22 cellular contexts compared by ENCODE assay signal in genomic region chr10:95384011-95384704, GRCh38.
A peak's percentile ranks its signal among the peaks of the same experiment; 100 is the strongest.
DNase-seq lines count a peak whose midpoint lies in the region; ATAC-seq and FAIRE-seq lines count a peak whose summit lies in the region.
"Had no signal": no experiment of that assay in that cellular context is flagged by ENCODE, and none has a peak within 500 bp of the region (broad histone marks: within the 10 kb centered on the region; RNA-seq: fewer than 3 reads in every experiment).

No MANE protein-coding gene starts in this region.

- no peaks in the 10 kb centered on the region for H3K9me3 Mint-ChIP-seq in T-helper 2 cell treated with Interferon-gamma antibody and Interleukin-4, amounts not matched to agents 5 μg/mL and 100 μg/mL, for 36 hours
- H3K9me3 Mint-ChIP-seq: endodermal cell; stimulated activated naive CD8-positive, alpha-beta T cell treated with anti-CD3 and anti-CD28 coated beads, Interleukin-15, Interleukin-2, amounts not matched to agents 100 ng/mL and 50 ng/mL, for 24 hours had no signal

- H3K4me1 ChIP-seq in rectal smooth muscle tissue (ENCODE audit: control insufficient read depth, insufficient read depth, low read length) (peaks cover 8% of the 10 kb centered on the region), aorta (ENCODE audit: control insufficient read depth in 1 of 2, insufficient read depth in 2 of 2, low read length in 2 of 2) (peaks cover 0 to 9% of the 10 kb centered on the region in 2 donors)

- intact Hi-C loops in aorta (cut with DNase I) = no loop called here

- H3K27me3 ChIP-seq in rectal smooth muscle tissue (ENCODE audit: control insufficient read depth, insufficient read depth, low read length) (no peaks in the 10 kb centered on the region), aorta (ENCODE audit: control insufficient read depth in 1 of 2, insufficient read depth in 2 of 2, low read length in 1 of 2) (no peaks in the 10 kb centered on the region)
- H3K27me3 ChIP-seq: left lung had no signal

- FAIRE-seq in HTR-8/SVneo (lab: Jason Lieb, UNC) = no peak
- FAIRE-seq: GM18507, H1, urothelium cell line had no signal

- H3K27ac ChIP-seq in rectal smooth muscle tissue (ENCODE audit: low read depth, low read length) = peak overlapping the region; percentile 43
- peak overlapping the region; percentile 20 to 41 for H3K27ac ChIP-seq in aorta (ENCODE audit: low read depth in 1 of 2, low read length in 2 of 2)
- H3K27ac ChIP-seq: 22Rv1, left lung, prostate gland had no signal

- H3K36me3 ChIP-seq in rectal smooth muscle tissue (ENCODE audit: control insufficient read depth, insufficient read depth, low read length) = peaks cover 14% of the 10 kb centered on the region
- H3K36me3 ChIP-seq in aorta (ENCODE audit: control insufficient read depth in 1 of 2, insufficient read depth in 2 of 2, low read length in 1 of 2) = peaks cover 2 to 7% of the 10 kb centered on the region in 2 donors
- H3K36me3 ChIP-seq: prostate gland had no signal

- peaks cover 5% of the 10 kb centered on the region for H3K4me1 Mint-ChIP-seq in T-helper 2 cell treated with Interferon-gamma antibody and Interleukin-4, amounts not matched to agents 5 μg/mL and 100 μg/mL, for 36 hours (ENCODE audit: low read depth)

- no peak overlapping the region for H3K4me3 ChIP-seq in rectal smooth muscle tissue (ENCODE audit: low read length)
- H3K4me3 ChIP-seq in aorta (ENCODE audit: low read length in 2 of 2) = no peak overlapping the region
- H3K4me3 ChIP-seq: left lung, prostate gland, smooth muscle cell had no signal

- H3K27ac Mint-ChIP-seq in T-helper 2 cell treated with Interferon-gamma antibody and Interleukin-4, amounts not matched to agents 5 μg/mL and 100 μg/mL, for 36 hours = no peak overlapping the region
- H3K27ac Mint-ChIP-seq: B cell; endodermal cell; stimulated activated naive CD8-positive, alpha-beta T cell treated with anti-CD3 and anti-CD28 coated beads, Interleukin-15, Interleukin-2, amounts not matched to agents 100 ng/mL and 50 ng/mL, for 24 hours had no signal

- no peaks in the 10 kb centered on the region for H3K9me3 ChIP-seq in aorta (ENCODE audit: control insufficient read depth, low read length)
- H3K9me3 ChIP-seq: left lung, prostate gland had no signal

- no peak for ATAC-seq in aorta (ENCODE audit: low FRiP score)
- ATAC-seq in GM21528 (IDR thresholded peaks at IDR 0.05; ENCODE audit: low FRiP score, unreplicated experiment) = no peak
- ATAC-seq: left lung had no signal

- no peak overlapping the region for H3K4me3 Mint-ChIP-seq in T-helper 2 cell treated with Interferon-gamma antibody and Interleukin-4, amounts not matched to agents 5 μg/mL and 100 μg/mL, for 36 hours
- H3K4me3 Mint-ChIP-seq: B cell; endodermal cell; stimulated activated naive CD8-positive, alpha-beta T cell treated with anti-CD3 and anti-CD28 coated beads, Interleukin-15, Interleukin-2, amounts not matched to agents 100 ng/mL and 50 ng/mL, for 24 hours had no signal

- no peaks in the 10 kb centered on the region for H3K36me3 Mint-ChIP-seq in T-helper 2 cell treated with Interferon-gamma antibody and Interleukin-4, amounts not matched to agents 5 μg/mL and 100 μg/mL, for 36 hours (ENCODE audit: low read depth)

- WGBS in aorta, 2 donors = 85 to 86% methylated on average over 12 of the region's 12 CpGs

- H3K27me3 Mint-ChIP-seq in T-helper 2 cell treated with Interferon-gamma antibody and Interleukin-4, amounts not matched to agents 5 μg/mL and 100 μg/mL, for 36 hours (ENCODE audit: low read depth) = peaks cover 23% of the 10 kb centered on the region
- H3K27me3 Mint-ChIP-seq: stimulated activated naive CD8-positive, alpha-beta T cell treated with anti-CD3 and anti-CD28 coated beads, Interleukin-15, Interleukin-2, amounts not matched to agents 100 ng/mL and 50 ng/mL, for 24 hours had no signal

- DNase-seq in T-helper 2 cell treated with Interferon-gamma antibody and Interleukin-4, amounts not matched to agents 5 μg/mL and 100 μg/mL, for 36 hours (ENCODE audit: low spot score) = peak; percentile 64
- DNase-seq in T-helper 2 cell = no peak
- DNase-seq in stimulated activated CD4-positive, alpha-beta T cell treated with anti-CD3 and anti-CD28 coated beads, Interleukin-1b, Interleukin-23, amount 100 ng/mL, for 48 hours = peak; percentile 40
- DNase-seq in stimulated activated CD4-positive, alpha-beta T cell treated with anti-CD3 and anti-CD28 coated beads, Interleukin-4, amount 100 ng/mL, for 4 hours = no peak
- DNase-seq in aorta = no peak
- no peak for DNase-seq in HTR-8/SVneo (ENCODE audit: insufficient read length, low spot score)
- DNase-seq: activated CD8-positive, alpha-beta memory T cell treated with anti-CD3 and anti-CD28 coated beads for 24 hours; activated effector memory CD4-positive, alpha-beta T cell treated with anti-CD3 and anti-CD28 coated beads, Interleukin-2, amount 50 U/mL, for 16 hours; endodermal cell; left lung; NCI-H1417; NCI-H526 had no signal

- H3K9ac ChIP-seq in rectal smooth muscle tissue (ENCODE audit: low read length) = no peak overlapping the region

Comparison
In these comparisons a context has a peak if more than half of its experiments do, and no peak if none do; other contexts are left out.
1. DNase-seq: peak in T-helper 2 cell treated with Interferon-gamma antibody and Interleukin-4, amounts not matched to agents 5 μg/mL and 100 μg/mL, for 36 hours (single experiment) and stimulated activated CD4-positive, alpha-beta T cell treated with anti-CD3 and anti-CD28 coated beads, Interleukin-1b, Interleukin-23, amount 100 ng/mL, for 48 hours (single experiment); none in T-helper 2 cell (0 of 5), stimulated activated CD4-positive, alpha-beta T cell treated with anti-CD3 and anti-CD28 coated beads, Interleukin-4, amount 100 ng/mL, for 4 hours (0 of 2), aorta (0 of 2) and HTR-8/SVneo (single experiment).